16 cellular contexts compared by ENCODE assay signal in the genomic region with DNA sequence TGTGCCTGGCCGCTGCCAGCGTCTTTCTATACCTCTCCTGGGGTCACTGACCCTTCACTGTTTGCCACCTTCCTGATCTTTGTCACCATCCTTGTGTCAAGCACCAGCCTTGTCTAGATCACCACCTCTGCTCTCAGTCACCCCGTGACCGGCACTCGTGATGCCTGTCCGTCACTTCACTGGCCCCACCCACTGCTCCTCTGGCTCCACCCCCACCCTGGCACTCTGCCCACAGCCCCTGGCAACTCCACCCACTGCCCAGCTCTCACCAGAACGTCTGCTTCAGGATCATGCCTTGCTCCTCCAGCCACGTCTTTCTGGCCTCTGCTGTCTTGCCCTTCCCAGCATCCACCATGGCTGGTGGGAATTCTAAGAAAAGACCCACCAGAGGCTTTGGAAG. TPM values are rescaled to one million over a fixed set of nuclear protein-coding genes. Genes with fewer than 3 reads are reported as not detected.
DNase-seq lines count a peak whose midpoint lies in the region; ATAC-seq and TF ChIP-seq lines count a peak whose summit lies in the region.
"Had no signal": no experiment of that assay in that cellular context is flagged by ENCODE, and none has a peak within 500 bp of the region (broad histone marks: within the 10 kb centered on the region; RNA-seq: fewer than 3 reads in every experiment).

No MANE protein-coding gene starts in this region.

- no peaks in the 10 kb centered on the region for H3K9me3 Mint-ChIP-seq in activated CD4-positive, alpha-beta T cell treated with anti-CD3 and anti-CD28 coated beads, Interleukin-2, amount 10 ng/mL, durations not matched to agents 24 days and 14 days
- no peaks in the 10 kb centered on the region for H3K9me3 Mint-ChIP-seq in activated naive CD8-positive, alpha-beta T cell treated with anti-CD3 and anti-CD28 coated beads, Interleukin-2, amount 50 U/mL, for 24 hours
- H3K9me3 Mint-ChIP-seq in nephron progenitor cell, result no peaks in the 10 kb centered on the region
- no peaks in the 10 kb centered on the region for H3K9me3 Mint-ChIP-seq in CD8-positive, alpha-beta memory T cell
- no peaks in the 10 kb centered on the region for H3K9me3 Mint-ChIP-seq in natural killer cell
- H3K9me3 Mint-ChIP-seq: activated B cell treated with CpG ODN at 0.5 μM for 24 hours; stimulated activated memory B cell treated with anti-CD40 and anti-IgM and Interleukin-4, amounts not matched to agents 10 μg/mL and 1 μg/mL and 100 μg/mL, for 72 hours had no signal

- H3K9me3 ChIP-seq in CD8-positive, alpha-beta memory T cell (ENCODE audit: low read length), result no peaks in the 10 kb centered on the region
- H3K9me3 ChIP-seq: ascending aorta, pancreas had no signal

- H3K27me3 ChIP-seq in CD8-positive, alpha-beta memory T cell (ENCODE audit: insufficient read depth, low read length, poor library complexity, severe bottlenecking), result no peaks in the 10 kb centered on the region
- H3K27me3 ChIP-seq: ascending aorta, pancreas had no signal

- no peak overlapping the region for H3K27ac ChIP-seq in CD8-positive, alpha-beta memory T cell (ENCODE audit: low read depth, low read length)
- H3K27ac ChIP-seq: ascending aorta, pancreas had no signal

- no peak for ATAC-seq in activated naive CD8-positive, alpha-beta T cell treated with anti-CD3 and anti-CD28 coated beads, Interleukin-2, amount 50 U/mL, for 24 hours
- ATAC-seq in Right ventricle myocardium superior (ENCODE audit: poor library complexity), result no peak
- no peak for ATAC-seq in natural killer cell
- ATAC-seq: stimulated activated memory B cell treated with anti-CD40 and anti-IgM and Interleukin-4, amounts not matched to agents 10 μg/mL and 1 μg/mL and 100 μg/mL, for 72 hours had no signal

- CTCF ChIA-PET in CD8-positive, alpha-beta memory T cell (lab: Charles Lee), result no interaction called here

- no peaks in the 10 kb centered on the region for H3K27me3 Mint-ChIP-seq in activated CD4-positive, alpha-beta T cell treated with anti-CD3 and anti-CD28 coated beads, Interleukin-2, amount 10 ng/mL, durations not matched to agents 24 days and 14 days
- no peaks in the 10 kb centered on the region for H3K27me3 Mint-ChIP-seq in activated naive CD8-positive, alpha-beta T cell treated with anti-CD3 and anti-CD28 coated beads, Interleukin-2, amount 50 U/mL, for 24 hours
- H3K27me3 Mint-ChIP-seq in nephron progenitor cell (ENCODE audit: low read depth, poor library complexity) (no peaks in the 10 kb centered on the region), natural killer cell (ENCODE audit: low read depth in 2 of 2) (no peaks in the 10 kb centered on the region)
- H3K27me3 Mint-ChIP-seq in CD8-positive, alpha-beta memory T cell, result peaks cover 0 to 1% of the 10 kb centered on the region in 2 donors
- H3K27me3 Mint-ChIP-seq: activated B cell treated with CpG ODN at 0.5 μM for 24 hours; stimulated activated memory B cell treated with anti-CD40 and anti-IgM and Interleukin-4, amounts not matched to agents 10 μg/mL and 1 μg/mL and 100 μg/mL, for 72 hours had no signal

- H3K4me1 ChIP-seq in CD8-positive, alpha-beta memory T cell (ENCODE audit: insufficient read depth, low read length), result no peaks in the 10 kb centered on the region
- H3K4me1 ChIP-seq: ascending aorta, pancreas had no signal

- TF ChIP-seq CTCF in GM12865 (IDR thresholded peaks at IDR 0.05; ENCODE audit: insufficient read depth, low read depth, low read length, missing control alignments) (no peak), nephron progenitor cell (IDR thresholded peaks at IDR 0.05) (no peak), natural killer cell (IDR thresholded peaks at IDR 0.05) (no peak)

- no peak overlapping the region for H3K4me3 ChIP-seq in GM12865 (ENCODE audit: low read depth, low read length)
- no peak overlapping the region for H3K4me3 ChIP-seq in CD8-positive, alpha-beta memory T cell (ENCODE audit: low read length)
- H3K4me3 ChIP-seq: ascending aorta, pancreas had no signal

- H3K36me3 ChIP-seq in CD8-positive, alpha-beta memory T cell (ENCODE audit: insufficient read depth, low read length), result no peaks in the 10 kb centered on the region

- H3K27ac Mint-ChIP-seq in activated CD4-positive, alpha-beta T cell treated with anti-CD3 and anti-CD28 coated beads, Interleukin-2, amount 10 ng/mL, durations not matched to agents 24 days and 14 days, result no peak overlapping the region
- no peak overlapping the region for H3K27ac Mint-ChIP-seq in activated naive CD8-positive, alpha-beta T cell treated with anti-CD3 and anti-CD28 coated beads, Interleukin-2, amount 50 U/mL, for 24 hours
- H3K27ac Mint-ChIP-seq in nephron progenitor cell (peak overlapping the region; percentile 78), natural killer cell (peak overlapping the region in 1 of 2 donors; percentile 42)
- H3K27ac Mint-ChIP-seq in CD8-positive, alpha-beta memory T cell, result peak overlapping the region in 2 of 8 donors; percentile 61 to 75
- H3K27ac Mint-ChIP-seq: activated B cell treated with CpG ODN at 0.5 μM for 24 hours; stimulated activated memory B cell treated with anti-CD40 and anti-IgM and Interleukin-4, amounts not matched to agents 10 μg/mL and 1 μg/mL and 100 μg/mL, for 72 hours had no signal

- H3K36me3 Mint-ChIP-seq in activated CD4-positive, alpha-beta T cell treated with anti-CD3 and anti-CD28 coated beads, Interleukin-2, amount 10 ng/mL, durations not matched to agents 24 days and 14 days (ENCODE audit: low read depth), result peaks cover 39% of the 10 kb centered on the region
- peaks cover 33% of the 10 kb centered on the region for H3K36me3 Mint-ChIP-seq in activated naive CD8-positive, alpha-beta T cell treated with anti-CD3 and anti-CD28 coated beads, Interleukin-2, amount 50 U/mL, for 24 hours (ENCODE audit: low read depth)
- H3K36me3 Mint-ChIP-seq in nephron progenitor cell (ENCODE audit: low read depth) (peaks cover 43% of the 10 kb centered on the region), natural killer cell (no peaks in the 10 kb centered on the region)
- peaks cover 9 to 70% (median 12%) of the 10 kb centered on the region in 3 donors for H3K36me3 Mint-ChIP-seq in CD8-positive, alpha-beta memory T cell

- H3K4me1 Mint-ChIP-seq in activated CD4-positive, alpha-beta T cell treated with anti-CD3 and anti-CD28 coated beads, Interleukin-2, amount 10 ng/mL, durations not matched to agents 24 days and 14 days, result no peaks in the 10 kb centered on the region
- H3K4me1 Mint-ChIP-seq in activated naive CD8-positive, alpha-beta T cell treated with anti-CD3 and anti-CD28 coated beads, Interleukin-2, amount 50 U/mL, for 24 hours, result no peaks in the 10 kb centered on the region
- H3K4me1 Mint-ChIP-seq in nephron progenitor cell, result no peaks in the 10 kb centered on the region
- no peaks in the 10 kb centered on the region for H3K4me1 Mint-ChIP-seq in CD8-positive, alpha-beta memory T cell
- no peaks in the 10 kb centered on the region for H3K4me1 Mint-ChIP-seq in natural killer cell
- H3K4me1 Mint-ChIP-seq: activated B cell treated with CpG ODN at 0.5 μM for 24 hours; stimulated activated memory B cell treated with anti-CD40 and anti-IgM and Interleukin-4, amounts not matched to agents 10 μg/mL and 1 μg/mL and 100 μg/mL, for 72 hours had no signal

- POLR2A ChIA-PET in CD8-positive, alpha-beta memory T cell (lab: Charles Lee), result no interaction called here

- intact Hi-C loops in activated CD4-positive, alpha-beta T cell treated with anti-CD3 and anti-CD28 coated beads, Interleukin-2, amount 10 ng/mL, durations not matched to agents 24 days and 14 days (cut with micrococcal nuclease), result no loop called here
- intact Hi-C loops in Right ventricle myocardium superior (cut with DNase I), result no loop called here
- intact Hi-C loops in natural killer cell (cut with micrococcal nuclease), result no loop called here

- DNase-seq in activated CD4-positive, alpha-beta T cell treated with anti-CD3 and anti-CD28 coated beads for 48 hours, result peak; percentile 45
- DNase-seq in activated CD4-positive, alpha-beta T cell treated with anti-CD3 and anti-CD28 coated beads, Interleukin-2, amount 10 ng/mL, durations not matched to agents 24 days and 14 days, result no peak
- DNase-seq in GM12865 (ENCODE audit: low read depth), result peak; percentile 13
- DNase-seq in activated naive CD8-positive, alpha-beta T cell treated with anti-CD3 and anti-CD28 coated beads, Interleukin-2, amount 50 U/mL, for 24 hours, result peak; percentile 22
- no peak for DNase-seq in nephron progenitor cell
- no peak for DNase-seq in CD8-positive, alpha-beta memory T cell
- no peak for DNase-seq in Right ventricle myocardium superior
- no peak for DNase-seq in natural killer cell
- DNase-seq: activated B cell treated with CpG ODN at 0.5 μM for 24 hours, EL, KG1, midbrain, NCI-H2081, pancreas had no signal

- H3K4me3 Mint-ChIP-seq in activated CD4-positive, alpha-beta T cell treated with anti-CD3 and anti-CD28 coated beads, Interleukin-2, amount 10 ng/mL, durations not matched to agents 24 days and 14 days, result no peak overlapping the region
- no peak overlapping the region for H3K4me3 Mint-ChIP-seq in activated naive CD8-positive, alpha-beta T cell treated with anti-CD3 and anti-CD28 coated beads, Interleukin-2, amount 50 U/mL, for 24 hours
- no peak overlapping the region for H3K4me3 Mint-ChIP-seq in nephron progenitor cell
- no peak overlapping the region for H3K4me3 Mint-ChIP-seq in CD8-positive, alpha-beta memory T cell
- no peak overlapping the region for H3K4me3 Mint-ChIP-seq in natural killer cell
- H3K4me3 Mint-ChIP-seq: activated B cell treated with CpG ODN at 0.5 μM for 24 hours; stimulated activated memory B cell treated with anti-CD40 and anti-IgM and Interleukin-4, amounts not matched to agents 10 μg/mL and 1 μg/mL and 100 μg/mL, for 72 hours had no signal

RNA-seq across cellular contexts. Expression of a gene that starts 24.8 kb away (rescaled TPM):
- 9.2 and 11.4 TPM in 2 replicates for total RNA-seq in activated CD4-positive, alpha-beta T cell treated with anti-CD3 and anti-CD28 coated beads, Interleukin-2, amount 10 ng/mL, durations not matched to agents 24 days and 14 days
- 1 to 10 TPM; 1.7 to 2.6 TPM for total RNA-seq in CD8-positive, alpha-beta memory T cell
- polyA plus RNA-seq in CD8-positive, alpha-beta memory T cell, result not detected
- 38.6 TPM for total RNA-seq in Right ventricle myocardium superior
- total RNA-seq in natural killer cell, result 1 to 10 TPM in 2 of 3 donors, under 1 TPM in 1; 0.86 to 5.1 (median 4.6) TPM

RNA-seq across cellular contexts. Expression of a gene that starts 34.7 kb away (rescaled TPM):
- 138 and 144 TPM in 2 replicates for total RNA-seq in activated CD4-positive, alpha-beta T cell treated with anti-CD3 and anti-CD28 coated beads, Interleukin-2, amount 10 ng/mL, durations not matched to agents 24 days and 14 days
- 100 to 1,000 TPM; 129 to 135 TPM for total RNA-seq in CD8-positive, alpha-beta memory T cell
- 24.1 TPM for polyA plus RNA-seq in CD8-positive, alpha-beta memory T cell
- 2.4 TPM for total RNA-seq in Right ventricle myocardium superior
- 10 to 100 TPM; 45.4 to 65.2 (median 57.2) TPM for total RNA-seq in natural killer cell

RNA-seq across cellular contexts. Expression of a gene that starts 35.1 kb away (rescaled TPM):
- 8.0 and 9.9 TPM in 2 replicates for total RNA-seq in activated CD4-positive, alpha-beta T cell treated with anti-CD3 and anti-CD28 coated beads, Interleukin-2, amount 10 ng/mL, durations not matched to agents 24 days and 14 days
- 1 to 10 TPM; 6.4 to 7.4 TPM for total RNA-seq in CD8-positive, alpha-beta memory T cell
- 1.9 TPM for polyA plus RNA-seq in CD8-positive, alpha-beta memory T cell
- 6.9 TPM for total RNA-seq in Right ventricle myocardium superior
- 1 to 10 TPM; 4.0 to 7.0 (median 5.4) TPM for total RNA-seq in natural killer cell

Comparison
In these comparisons a context has a peak if more than half of its experiments do, and no peak if none do; other contexts are left out.
1. DNase-seq: peak in activated CD4-positive, alpha-beta T cell treated with anti-CD3 and anti-CD28 coated beads for 48 hours (single experiment), GM12865 (single experiment) and activated naive CD8-positive, alpha-beta T cell treated with anti-CD3 and anti-CD28 coated beads, Interleukin-2, amount 50 U/mL, for 24 hours (single experiment); none in activated CD4-positive, alpha-beta T cell treated with anti-CD3 and anti-CD28 coated beads, Interleukin-2, amount 10 ng/mL, durations not matched to agents 24 days and 14 days (single experiment), nephron progenitor cell (single experiment), CD8-positive, alpha-beta memory T cell (0 of 5), Right ventricle myocardium superior (single experiment) and natural killer cell (single experiment).
2. RNA of a gene that starts 34.7 kb away (total RNA-seq): 138 to 144 TPM in activated CD4-positive, alpha-beta T cell treated with anti-CD3 and anti-CD28 coated beads, Interleukin-2, amount 10 ng/mL, durations not matched to agents 24 days and 14 days, 129 to 135 TPM in CD8-positive, alpha-beta memory T cell and 45.4 to 65.2 TPM in natural killer cell; 2.4 TPM in Right ventricle myocardium superior (single experiment); every median in the first group is over 10 times any median in the second.